In the genomic region with DNA sequence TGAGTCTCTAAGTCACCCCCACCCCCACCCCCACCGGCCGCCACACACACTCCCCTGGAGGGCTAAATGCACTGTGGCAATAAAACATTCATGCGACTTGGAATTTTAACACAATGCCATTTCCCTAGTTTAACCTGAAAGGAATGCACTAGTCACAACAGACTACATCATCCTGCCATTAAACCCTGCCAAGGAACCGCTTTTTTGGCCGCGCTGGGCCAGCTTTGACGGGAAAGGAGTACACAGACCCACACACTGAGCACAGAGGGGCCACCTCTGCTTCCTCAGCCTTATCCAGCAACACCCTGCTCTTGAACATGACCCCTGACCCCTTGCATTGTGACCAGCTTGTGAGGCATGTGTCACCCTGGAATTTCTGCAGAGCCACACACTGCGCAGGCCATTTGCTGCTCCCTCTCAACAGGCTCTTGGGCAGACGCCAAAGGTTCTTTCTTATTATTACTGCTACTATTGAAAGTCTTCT, we compare ENCODE assay signal across 1 cellular context.
TF ChIP-seq lines count a peak whose summit lies in the region.

No MANE protein-coding gene starts in this region.

TF ChIP-seq in SK-N-SH, 30 proteins besides CTCF, POLR2A, EP300 and RAD21 (continued from another document):
- TF ChIP-seq, protein P1, sequence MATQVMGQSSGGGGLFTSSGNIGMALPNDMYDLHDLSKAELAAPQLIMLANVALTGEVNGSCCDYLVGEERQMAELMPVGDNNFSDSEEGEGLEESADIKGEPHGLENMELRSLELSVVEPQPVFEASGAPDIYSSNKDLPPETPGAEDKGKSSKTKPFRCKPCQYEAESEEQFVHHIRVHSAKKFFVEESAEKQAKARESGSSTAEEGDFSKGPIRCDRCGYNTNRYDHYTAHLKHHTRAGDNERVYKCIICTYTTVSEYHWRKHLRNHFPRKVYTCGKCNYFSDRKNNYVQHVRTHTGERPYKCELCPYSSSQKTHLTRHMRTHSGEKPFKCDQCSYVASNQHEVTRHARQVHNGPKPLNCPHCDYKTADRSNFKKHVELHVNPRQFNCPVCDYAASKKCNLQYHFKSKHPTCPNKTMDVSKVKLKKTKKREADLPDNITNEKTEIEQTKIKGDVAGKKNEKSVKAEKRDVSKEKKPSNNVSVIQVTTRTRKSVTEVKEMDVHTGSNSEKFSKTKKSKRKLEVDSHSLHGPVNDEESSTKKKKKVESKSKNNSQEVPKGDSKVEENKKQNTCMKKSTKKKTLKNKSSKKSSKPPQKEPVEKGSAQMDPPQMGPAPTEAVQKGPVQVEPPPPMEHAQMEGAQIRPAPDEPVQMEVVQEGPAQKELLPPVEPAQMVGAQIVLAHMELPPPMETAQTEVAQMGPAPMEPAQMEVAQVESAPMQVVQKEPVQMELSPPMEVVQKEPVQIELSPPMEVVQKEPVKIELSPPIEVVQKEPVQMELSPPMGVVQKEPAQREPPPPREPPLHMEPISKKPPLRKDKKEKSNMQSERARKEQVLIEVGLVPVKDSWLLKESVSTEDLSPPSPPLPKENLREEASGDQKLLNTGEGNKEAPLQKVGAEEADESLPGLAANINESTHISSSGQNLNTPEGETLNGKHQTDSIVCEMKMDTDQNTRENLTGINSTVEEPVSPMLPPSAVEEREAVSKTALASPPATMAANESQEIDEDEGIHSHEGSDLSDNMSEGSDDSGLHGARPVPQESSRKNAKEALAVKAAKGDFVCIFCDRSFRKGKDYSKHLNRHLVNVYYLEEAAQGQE (IDR thresholded peaks at IDR 0.05; ENCODE audit: low read depth, low read length): peak; percentile 18; the same call in 1 of the 2 replicates
- TF ChIP-seq NRF1 (IDR thresholded peaks at IDR 0.05; ENCODE audit: low read depth, low read length) (peak; percentile 27; the same call in 1 of the 2 replicates), EZH2phosphoT487 (IDR thresholded peaks at IDR 0.05; ENCODE audit: borderline replicate concordance, low read depth) (no peak), GATA2 (CRISPR knock-in tag; IDR thresholded peaks at IDR 0.05) (no peak), FOSL2 (IDR thresholded peaks at IDR 0.05; ENCODE audit: borderline replicate concordance, low read depth) (peak; percentile 52; the same call in 1 of the 2 replicates), MEF2A (IDR thresholded peaks at IDR 0.05; ENCODE audit: borderline replicate concordance, low read depth) (peak; percentile 8; the same call in 1 of the 2 replicates), NFIC (IDR thresholded peaks at IDR 0.05; ENCODE audit: borderline replicate concordance) (peak; percentile 96), YY1 (IDR thresholded peaks at IDR 0.05; ENCODE audit: low read depth) (peak; percentile 64; the same call in 1 of the 2 replicates), CHD2 (IDR thresholded peaks at IDR 0.05; ENCODE audit: low read length, partially characterized antibody) (no peak), RXRA (IDR thresholded peaks at IDR 0.05; ENCODE audit: borderline replicate concordance, low read depth) (peak; percentile 89; the same call in 1 of the 2 replicates), SMC3 (IDR thresholded peaks at IDR 0.05; ENCODE audit: low read depth, low read length) (no peak), ELF1 (IDR thresholded peaks at IDR 0.05) (no peak), TAF1 (IDR thresholded peaks at IDR 0.05; ENCODE audit: borderline replicate concordance, low read depth, low read length) (peak; percentile 34)
